Comparison of ENCODE assay signal across 24 cellular contexts in the genomic region with DNA sequence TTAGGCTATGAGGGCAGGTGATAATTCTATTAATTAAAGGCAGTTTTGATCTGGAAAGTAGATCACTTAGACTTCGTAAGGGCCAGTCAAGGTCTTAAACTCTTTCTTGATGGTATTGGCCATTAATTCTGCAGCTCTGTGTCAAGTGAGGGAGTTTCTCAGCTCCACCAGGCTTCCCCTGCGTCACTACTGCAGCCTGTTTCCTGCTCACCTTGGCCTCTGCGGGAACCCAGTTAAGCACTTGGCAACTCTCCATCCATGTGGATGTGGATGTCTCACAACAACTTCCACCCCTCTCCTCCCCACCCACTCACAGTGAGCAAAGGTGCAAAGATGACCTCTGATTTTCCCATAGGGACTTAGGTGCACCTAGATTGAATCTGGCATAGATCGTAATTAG.
"Had no signal": no experiment of that assay in that cellular context is flagged by ENCODE, and none has a peak within 500 bp of the region (broad histone marks: within the 10 kb centered on the region; RNA-seq: fewer than 3 reads in every experiment).

No MANE protein-coding gene starts in this region.

- H3K27me3 ChIP-seq: brain microvascular endothelial cell, esophagus muscularis mucosa, left lung, tibial nerve, uterus had no signal

- H3K4me3 ChIP-seq: esophagus muscularis mucosa, left lung, tibial nerve, uterus had no signal

- H3K27ac ChIP-seq: brain microvascular endothelial cell, esophagus muscularis mucosa, left lung, tibial nerve had no signal

- H3K4me1 ChIP-seq: left lung, tibial nerve, uterus had no signal

- DNase-seq: activated CD4-positive, alpha-beta T cell treated with anti-CD3 and anti-CD28 coated beads for 48 hours; activated CD4-positive, CD25-positive, alpha-beta regulatory T cell; activated CD8-positive, alpha-beta T cell treated with anti-CD3 and anti-CD28 coated beads for 36 hours; activated naive CD4-positive, alpha-beta T cell treated with anti-CD3 and anti-CD28 coated beads, Interleukin-2, amount 10 ng/mL, durations not matched to agents 7 days and 5 days; activated naive CD8-positive, alpha-beta T cell treated with anti-CD3 and anti-CD28 coated beads, Interleukin-2, amount 50 U/mL, for 24 hours; activated T-cell treated with anti-CD3 and anti-CD28 coated beads, Interleukin-2, amount 50 U/mL, for 4 hours; aorta; brain microvascular endothelial cell; cerebellar nuclear complex; cortex of kidney; effector CD8-positive, alpha-beta T cell; hippocampal formation; left lung; mesendoderm; stimulated activated CD4-positive, alpha-beta T cell treated with anti-CD3 and anti-CD28 coated beads, Interleukin-2, amount 100 ng/mL, for 24 hours; stimulated activated naive CD4-positive, alpha-beta T cell treated with Interleukin-2 at 50 U/mL for 16 hours; substantia nigra; T-cell; T-helper 9 cell had no signal

- H3K9me3 ChIP-seq: esophagus muscularis mucosa, left lung, tibial nerve, uterus had no signal

- H3K9me3 Mint-ChIP-seq: activated CD8-positive, alpha-beta T cell treated with anti-CD3 and anti-CD28 coated beads for 36 hours; activated naive CD4-positive, alpha-beta T cell treated with anti-CD3 and anti-CD28 coated beads, Interleukin-2, amount 10 ng/mL, durations not matched to agents 7 days and 5 days; activated naive CD8-positive, alpha-beta T cell treated with anti-CD3 and anti-CD28 coated beads, Interleukin-2, amount 50 U/mL, for 24 hours; activated T-cell treated with anti-CD3 and anti-CD28 coated beads, Interleukin-2, amount 50 U/mL, for 4 hours; T-cell had no signal

- H3K36me3 ChIP-seq: brain microvascular endothelial cell, esophagus muscularis mucosa, left lung, tibial nerve, uterus had no signal

- H3K27ac Mint-ChIP-seq: activated CD8-positive, alpha-beta T cell treated with anti-CD3 and anti-CD28 coated beads for 36 hours; activated naive CD4-positive, alpha-beta T cell treated with anti-CD3 and anti-CD28 coated beads, Interleukin-2, amount 10 ng/mL, durations not matched to agents 7 days and 5 days; activated naive CD8-positive, alpha-beta T cell treated with anti-CD3 and anti-CD28 coated beads, Interleukin-2, amount 50 U/mL, for 24 hours; natural killer cell treated with Interleukin-12 subunit alpha and Interleukin-12 subunit beta and Interleukin-15 and Interleukin-18, amount 100 ng/mL, for 72 hours; T-cell had no signal

- H3K36me3 Mint-ChIP-seq: activated naive CD4-positive, alpha-beta T cell treated with anti-CD3 and anti-CD28 coated beads, Interleukin-2, amount 10 ng/mL, durations not matched to agents 7 days and 5 days; natural killer cell treated with Interleukin-12 subunit alpha and Interleukin-12 subunit beta and Interleukin-15 and Interleukin-18, amount 100 ng/mL, for 72 hours; T-cell had no signal

- H3K4me3 Mint-ChIP-seq: activated CD8-positive, alpha-beta T cell treated with anti-CD3 and anti-CD28 coated beads for 36 hours; activated naive CD4-positive, alpha-beta T cell treated with anti-CD3 and anti-CD28 coated beads, Interleukin-2, amount 10 ng/mL, durations not matched to agents 7 days and 5 days; activated naive CD8-positive, alpha-beta T cell treated with anti-CD3 and anti-CD28 coated beads, Interleukin-2, amount 50 U/mL, for 24 hours; activated T-cell treated with anti-CD3 and anti-CD28 coated beads, Interleukin-2, amount 50 U/mL, for 4 hours; natural killer cell treated with Interleukin-12 subunit alpha and Interleukin-12 subunit beta and Interleukin-15 and Interleukin-18, amount 100 ng/mL, for 72 hours; T-cell had no signal

- ATAC-seq: activated CD8-positive, alpha-beta T cell treated with anti-CD3 and anti-CD28 coated beads for 36 hours; activated naive CD8-positive, alpha-beta T cell treated with anti-CD3 and anti-CD28 coated beads, Interleukin-2, amount 50 U/mL, for 24 hours; activated T-cell treated with anti-CD3 and anti-CD28 coated beads, Interleukin-2, amount 50 U/mL, for 4 hours; left lung; natural killer cell treated with Interleukin-12 subunit alpha and Interleukin-12 subunit beta and Interleukin-15 and Interleukin-18, amount 100 ng/mL, for 72 hours; SK-N-SH treated with all-trans-retinoic acid at 6 μM for 48 hours; T-cell had no signal

- H3K4me1 Mint-ChIP-seq: activated naive CD4-positive, alpha-beta T cell treated with anti-CD3 and anti-CD28 coated beads, Interleukin-2, amount 10 ng/mL, durations not matched to agents 7 days and 5 days; activated naive CD8-positive, alpha-beta T cell treated with anti-CD3 and anti-CD28 coated beads, Interleukin-2, amount 50 U/mL, for 24 hours; T-cell had no signal

- H3K27me3 Mint-ChIP-seq: activated naive CD4-positive, alpha-beta T cell treated with anti-CD3 and anti-CD28 coated beads, Interleukin-2, amount 10 ng/mL, durations not matched to agents 7 days and 5 days; activated naive CD8-positive, alpha-beta T cell treated with anti-CD3 and anti-CD28 coated beads, Interleukin-2, amount 50 U/mL, for 24 hours had no signal
